In genomic region chr12:131283191-131283861, GRCh38 we compare ENCODE assay signal across 20 cellular contexts.
A peak's percentile ranks its signal among the peaks of the same experiment; 100 is the strongest.
DNase-seq lines count a peak whose midpoint lies in the region; ATAC-seq, FAIRE-seq and TF ChIP-seq lines count a peak whose summit lies in the region.
"Had no signal": no experiment of that assay in that cellular context is flagged by ENCODE, and none has a peak within 500 bp of the region (broad histone marks: within the 10 kb centered on the region; RNA-seq: fewer than 3 reads in every experiment).

No MANE protein-coding gene starts in this region.

- H3K27ac ChIP-seq in GM23338 (ENCODE audit: low read depth), result no peak overlapping the region
- H3K27ac ChIP-seq in H1 (ENCODE audit: low read depth, low read length), result no peak overlapping the region
- no peak overlapping the region for H3K27ac ChIP-seq in esophagus muscularis mucosa (replicated peaks in 1 of 4)
- H3K27ac ChIP-seq: 22Rv1, KMS-11 had no signal

- no peak overlapping the region for H4K91ac ChIP-seq in H1 (replicated peaks; ENCODE audit: insufficient read length, low read length)

- H3K79me2 ChIP-seq in GM23338 (replicated peaks; ENCODE audit: insufficient read depth) (no peaks in the 10 kb centered on the region), H1 (ENCODE audit: control insufficient read depth in 1 of 2, insufficient read depth in 2 of 2, low read length in 2 of 2) (no peaks in the 10 kb centered on the region)

- WGBS in H1 (ENCODE audit: extremely low coverage in 1 of 2, insufficient coverage in 1 of 2, insufficient read length in 1 of 2, insufficient replicate concordance in 2 of 2, low coverage in 1 of 2, low lambda C conversion rate in 2 of 2, missing lambda C conversion rate in 1 of 2), 2 experiments, result 88 to 100% methylated on average over 1 to 8 of the region's 11 CpGs
- WGBS in esophagus muscularis mucosa, result 93% methylated on average over 4 of the region's 11 CpGs

- CTCF ChIA-PET in H1 (lab: Charles Lee; ENCODE audit: partially characterized antibody), result interaction anchor here (0.6 to 1.1 kb wide), 2 partner anchors 44 to 178 kb away, joined by 3 to 4 read pairs; no protein-coding TSS in a partner anchor

- H3K36me3 ChIP-seq in GM23338 (ENCODE audit: insufficient read depth) (no peaks in the 10 kb centered on the region), H1 (ENCODE audit: control insufficient read depth in 2 of 4, insufficient read depth in 4 of 4, low read length in 3 of 4) (no peaks in the 10 kb centered on the region), esophagus muscularis mucosa (no peaks in the 10 kb centered on the region)
- H3K36me3 ChIP-seq: MG63 had no signal

- no peak overlapping the region for H3K4ac ChIP-seq in H1 (replicated peaks; ENCODE audit: insufficient read length, low read depth, low read length)

- TF ChIP-seq CTCF in GM23338 (conservative IDR thresholded peaks at IDR 0.05; ENCODE audit: low read depth in 2 of 2) (no peak), H1 (IDR thresholded peaks at IDR 0.05; ENCODE audit: control extremely low read depth in 1 of 3, insufficient read depth in 1 of 3, low read depth in 1 of 3, low read length in 3 of 3) (no peak), osteocyte (IDR thresholded peaks at IDR 0.05) (no peak), esophagus muscularis mucosa (IDR thresholded peaks at IDR 0.05) (no peak)

- no peak overlapping the region for H2AFZ ChIP-seq in GM23338
- H2AFZ ChIP-seq in H1 (ENCODE audit: low read length), result no peak overlapping the region

- no peak overlapping the region for H2BK120ac ChIP-seq in H1 (replicated peaks; ENCODE audit: low read depth, low read length)

- no peak overlapping the region for H3K9ac ChIP-seq in H1 (replicated peaks in 1 of 4; ENCODE audit: extremely low read depth in 1 of 4, low read depth in 3 of 4, low read length in 3 of 4)
- H3K9ac ChIP-seq: KMS-11 had no signal

- H3K36me3 Mint-ChIP-seq in GM23338 (ENCODE audit: low read depth), result no peaks in the 10 kb centered on the region; the same call in 2 of the 3 replicates
- no peaks in the 10 kb centered on the region for H3K36me3 Mint-ChIP-seq in osteocyte (ENCODE audit: unreplicated experiment)
- no peaks in the 10 kb centered on the region for H3K36me3 Mint-ChIP-seq in immature natural killer cell
- H3K36me3 Mint-ChIP-seq: CD4-positive, alpha-beta memory T cell had no signal

- H4K20me1 ChIP-seq in GM23338 (replicated peaks; ENCODE audit: insufficient read depth), result no peaks in the 10 kb centered on the region
- no peaks in the 10 kb centered on the region for H4K20me1 ChIP-seq in H1 (replicated peaks in 1 of 2; ENCODE audit: control insufficient read depth in 1 of 2, insufficient read depth in 2 of 2, low read length in 2 of 2)

- H3K27me3 ChIP-seq in GM23338 (ENCODE audit: insufficient read depth), result no peaks in the 10 kb centered on the region
- H3K27me3 ChIP-seq in H1 (replicated peaks in 1 of 4; ENCODE audit: control insufficient read depth in 3 of 4, extremely low read depth in 1 of 4, insufficient read depth in 3 of 4, low read length in 3 of 4), result no peaks in the 10 kb centered on the region
- peaks cover 0 to 38% (median 0%) of the 10 kb centered on the region in 4 donors for H3K27me3 ChIP-seq in esophagus muscularis mucosa

- H3K4me3 Mint-ChIP-seq in GM23338, result no peak overlapping the region
- no peak overlapping the region for H3K4me3 Mint-ChIP-seq in osteocyte (ENCODE audit: unreplicated experiment)
- no peak overlapping the region for H3K4me3 Mint-ChIP-seq in immature natural killer cell
- H3K4me3 Mint-ChIP-seq: CD4-positive, alpha-beta memory T cell had no signal

- H3K79me1 ChIP-seq in H1 (ENCODE audit: low read depth, low read length), result no peaks in the 10 kb centered on the region

- H3K9me3 Mint-ChIP-seq in GM23338 (peaks cover 2% of the 10 kb centered on the region; the same call in 1 of the 3 replicates), osteocyte (ENCODE audit: unreplicated experiment) (no peaks in the 10 kb centered on the region), immature natural killer cell (no peaks in the 10 kb centered on the region)
- H3K9me3 Mint-ChIP-seq: CD4-positive, alpha-beta memory T cell had no signal

- no peak overlapping the region for H4K5ac ChIP-seq in H1 (ENCODE audit: insufficient read length, low read depth, low read length)

- H3K14ac ChIP-seq in H1 (ENCODE audit: insufficient read length), result no peak overlapping the region

- DNase-seq in activated CD4-positive, CD25-positive, alpha-beta regulatory T cell treated with anti-CD3 and anti-CD28 coated beads, Interleukin-2, amount 50 U/mL, for 72 hours, result peak; percentile 20
- DNase-seq in GM23338 (ENCODE audit: low spot score) (no peak), H1 (ENCODE audit: low read depth in 1 of 2, low spot score in 2 of 2) (no peak), osteocyte (ENCODE audit: extremely low spot score, unreplicated experiment) (peak; percentile 63), esophagus muscularis mucosa (ENCODE audit: extremely low spot score) (no peak), immature natural killer cell (no peak)
- no peak for DNase-seq in stimulated activated CD4-positive, alpha-beta T cell treated with anti-CD3 and anti-CD28 coated beads, Interleukin-4, amount 100 ng/mL, for 4 hours
- DNase-seq: Calu3; CD4-positive, alpha-beta memory T cell; HCEC 1CT; MG63; NCI-H1092; NCI-H146; NCI-H2081; NCI-H510A treated with DMSO at 0.1 percent for 48 hours; NCI-H82; PC-3 had no signal

- TF ChIP-seq RAD21 in H1 (IDR thresholded peaks at IDR 0.05 in 1 of 2, conservative IDR thresholded peaks at IDR 0.05 in 1 of 2; ENCODE audit: low read depth in 2 of 2, low read length in 2 of 2), result no peak

- H3K9me2 ChIP-seq in GM23338 (ENCODE audit: insufficient read depth), result no peaks in the 10 kb centered on the region

- H3K27ac Mint-ChIP-seq in GM23338 (0 out of 2 replicates have a peak overlapping the region, but pooled peaks have one; percentile 2), osteocyte (ENCODE audit: unreplicated experiment) (no peak overlapping the region), immature natural killer cell (no peak overlapping the region)
- H3K27ac Mint-ChIP-seq: CD4-positive, alpha-beta memory T cell had no signal

- H3K4me2 ChIP-seq in GM23338 (no peak overlapping the region), H1 (ENCODE audit: insufficient read depth in 1 of 2, low read depth in 2 of 2, low read length in 2 of 2) (no peak overlapping the region)
- H3K4me2 ChIP-seq: KMS-11 had no signal

- POLR2A ChIA-PET in H1 (lab: Charles Lee; ENCODE audit: partially characterized antibody), result no interaction called here

- peak overlapping the region; percentile 92 for H2BK12ac ChIP-seq in H1 (ENCODE audit: low read depth, low read length)

- no peak overlapping the region for H3K23ac ChIP-seq in H1 (ENCODE audit: insufficient read length)

- H3K4me1 ChIP-seq in GM23338 (ENCODE audit: insufficient read depth) (no peaks in the 10 kb centered on the region), H1 (replicated peaks in 1 of 4; ENCODE audit: control insufficient read depth in 3 of 4, insufficient read depth in 4 of 4, low read length in 3 of 4) (no peaks in the 10 kb centered on the region; a peak in 2 of 7 replicates), esophagus muscularis mucosa (no peaks in the 10 kb centered on the region)

- ATAC-seq in activated CD4-positive, CD25-positive, alpha-beta regulatory T cell treated with anti-CD3 and anti-CD28 coated beads, Interleukin-2, amount 50 U/mL, for 24 hours, result no peak
- ATAC-seq in GM23338, result no peak
- ATAC-seq: PC-3 had no signal

- H4K8ac ChIP-seq in H1 (ENCODE audit: extremely low read depth, insufficient read depth, low read length), result no peak overlapping the region

- H3K4me1 Mint-ChIP-seq in GM23338, result peaks cover 3% of the 10 kb centered on the region; the same call in 2 of the 3 replicates
- no peaks in the 10 kb centered on the region for H3K4me1 Mint-ChIP-seq in osteocyte (ENCODE audit: unreplicated experiment)
- H3K4me1 Mint-ChIP-seq in immature natural killer cell, result no peaks in the 10 kb centered on the region
- H3K4me1 Mint-ChIP-seq: CD4-positive, alpha-beta memory T cell had no signal

- no peak overlapping the region for H3K56ac ChIP-seq in H1 (replicated peaks; ENCODE audit: insufficient read length, low read depth, low read length)

- TF ChIP-seq EP300 in H1 (IDR thresholded peaks at IDR 0.05; ENCODE audit: borderline replicate concordance in 1 of 2, low read depth in 2 of 2, low read length in 2 of 2) (no peak), esophagus muscularis mucosa (IDR thresholded peaks at IDR 0.05) (no peak)

- intact Hi-C loops in esophagus muscularis mucosa (cut with DNase I), result no loop called here

- peaks cover 11% of the 10 kb centered on the region for H3K27me3 Mint-ChIP-seq in GM23338 (ENCODE audit: insufficient read depth, low read depth, poor library complexity)
- H3K27me3 Mint-ChIP-seq in osteocyte (ENCODE audit: unreplicated experiment), result no peaks in the 10 kb centered on the region
- peaks cover 0 to 4% (median 2%) of the 10 kb centered on the region in 3 donors for H3K27me3 Mint-ChIP-seq in immature natural killer cell (ENCODE audit: low read depth in 3 of 3)

- peaks cover 4% of the 10 kb centered on the region; the same call in 1 of the 2 replicates for H3K23me2 ChIP-seq in H1 (ENCODE audit: low read depth, low read length)

- no peak for FAIRE-seq in H1 (lab: Jason Lieb, UNC)

- no peak overlapping the region; the same call in 1 of the 2 replicates for H3K18ac ChIP-seq in H1 (ENCODE audit: extremely low read depth, low read length)

- peak overlapping the region; percentile 95; the same call in 1 of the 2 replicates for H2BK15ac ChIP-seq in H1 (ENCODE audit: low read length)

- H3F3A ChIP-seq in GM23338 (replicated peaks; ENCODE audit: low read depth), result no peaks in the 10 kb centered on the region

- peak overlapping the region; percentile 72; the same call in 1 of the 2 replicates for H2BK20ac ChIP-seq in H1 (ENCODE audit: low read length)

- H3K9me3 ChIP-seq in H1 (ENCODE audit: insufficient read depth in 2 of 2, low read depth in 1 of 2, low read length in 1 of 2) (no peaks in the 10 kb centered on the region), esophagus muscularis mucosa (no peaks in the 10 kb centered on the region)
- H3K9me3 ChIP-seq: MG63 had no signal

- H3K4me3 ChIP-seq in GM23338 (no peak overlapping the region), H1 (ENCODE audit: extremely low read depth in 1 of 4, insufficient read depth in 2 of 4, low read depth in 3 of 4, low read length in 4 of 4) (no peak overlapping the region), esophagus muscularis mucosa (no peak overlapping the region)
- H3K4me3 ChIP-seq: MG63 had no signal

- peak overlapping the region; percentile 61 for H2BK5ac ChIP-seq in H1 (ENCODE audit: low read depth, low read length)

- TF ChIP-seq POLR2A in H1 (IDR thresholded peaks at IDR 0.05; ENCODE audit: control extremely low read depth in 1 of 2, low read depth in 2 of 2, low read length in 2 of 2) (no peak), esophagus muscularis mucosa (IDR thresholded peaks at IDR 0.05; ENCODE audit: low read depth) (no peak)

- peak overlapping the region; percentile 82 for H2AK5ac ChIP-seq in H1 (ENCODE audit: low read depth, low read length)

TF ChIP-seq in H1, 55 proteins besides CTCF, POLR2A, EP300 and RAD21 (continues in another document):
- no peak for TF ChIP-seq RNF2 (IDR thresholded peaks at IDR 0.05; ENCODE audit: borderline replicate concordance, low read depth, low read length, missing control alignments, poor library complexity, severe bottlenecking)
- TF ChIP-seq TEAD4 (IDR thresholded peaks at IDR 0.05; ENCODE audit: low read depth, low read length), result no peak
- no peak for TF ChIP-seq FOSL1 (IDR thresholded peaks at IDR 0.05; ENCODE audit: insufficient read depth, low read depth, low read length)

Comparison
In these comparisons a context has a peak if more than half of its experiments do, and no peak if none do; other contexts are left out.
1. DNase-seq: peak in activated CD4-positive, CD25-positive, alpha-beta regulatory T cell treated with anti-CD3 and anti-CD28 coated beads, Interleukin-2, amount 50 U/mL, for 72 hours (single experiment) and osteocyte (single experiment); none in GM23338 (single experiment), H1 (0 of 2), esophagus muscularis mucosa (single experiment), immature natural killer cell (0 of 3) and stimulated activated CD4-positive, alpha-beta T cell treated with anti-CD3 and anti-CD28 coated beads, Interleukin-4, amount 100 ng/mL, for 4 hours (0 of 2).